ENCODE assay signal across 8 cellular contexts in the genomic region with DNA sequence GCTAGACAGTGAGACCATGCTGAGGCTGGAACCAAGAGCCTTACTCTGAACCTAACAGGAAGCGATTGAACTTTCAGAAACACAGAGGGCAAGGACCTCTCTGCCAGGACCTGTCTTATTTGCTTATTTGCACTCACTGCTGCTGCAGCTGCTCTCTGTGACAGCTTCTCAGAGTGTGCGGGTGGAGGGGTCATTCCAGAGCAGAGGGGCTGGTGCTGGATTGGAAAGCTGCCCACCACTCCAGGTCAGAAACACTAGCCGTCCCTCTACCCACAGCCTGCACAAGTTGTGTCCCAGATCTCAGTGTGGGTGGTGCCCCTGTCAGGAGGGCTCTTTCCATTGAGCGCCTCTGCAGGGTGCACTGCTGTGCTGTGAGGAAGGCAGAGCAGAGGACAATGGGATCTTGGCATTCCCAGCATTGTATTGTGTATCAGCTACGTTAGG.
DNase-seq lines count a peak whose midpoint lies in the region; ATAC-seq and TF ChIP-seq lines count a peak whose summit lies in the region.

No MANE protein-coding gene starts in this region.

- H3K4me3 ChIP-seq in GM12865 (ENCODE audit: low read depth, low read length): no peak overlapping the region

- no peak for TF ChIP-seq CTCF in GM12865 (IDR thresholded peaks at IDR 0.05; ENCODE audit: insufficient read depth, low read depth, low read length, missing control alignments)

- peak; percentile 95 for ATAC-seq in GM21576 (IDR thresholded peaks at IDR 0.05; ENCODE audit: unreplicated experiment)

- DNase-seq in GM12865 (ENCODE audit: low read depth) (peak; percentile 67), HuH-7 (ENCODE audit: low spot score) (peak; percentile 15), hippocampal formation (lab: John Stamatoyannopoulos, UW) (peak; percentile 42 to 59), NCI-H1436 (lab: John Stamatoyannopoulos, UW) (no peak), HPDE6-E6E7 (ENCODE audit: extremely low spot score) (no peak), NOMO-1 treated with DMSO at 0.1 percent for 48 hours (lab: John Stamatoyannopoulos, UW; ENCODE audit: unreplicated experiment) (no peak), NCI-H1436 treated with DMSO at 0.1 percent for 48 hours (lab: John Stamatoyannopoulos, UW) (no peak)

Comparison
In these comparisons a context has a peak if more than half of its experiments do, and no peak if none do; other contexts are left out.
1. DNase-seq: peak in GM12865 (single experiment), HuH-7 (single experiment) and hippocampal formation (2 of 2); none in NCI-H1436 (single experiment), HPDE6-E6E7 (single experiment), NOMO-1 treated with DMSO at 0.1 percent for 48 hours (single experiment) and NCI-H1436 treated with DMSO at 0.1 percent for 48 hours (single experiment).